8 cellular contexts compared by ENCODE assay signal in genomic region chr6:52577022-52577777, GRCh38. TPM values are rescaled to one million over a fixed set of nuclear protein-coding genes. Genes with fewer than 3 reads are reported as not detected.
DNase-seq lines count a peak whose midpoint lies in the region; ATAC-seq, FAIRE-seq and TF ChIP-seq lines count a peak whose summit lies in the region.

Gene TRAM2 (minus strand): TSS chr6:52577060. CDS start chr6:52576915, 145 bp downstream.

- POLR2A ChIA-PET in RWPE1 (lab: Yijun Ruan, JAX; ENCODE audit: low non-redundant PET): interaction anchor here (0.7 to 1.8 kb wide), 2 partner anchors 54 to 73 kb away, joined by 3 to 10 read pairs; no protein-coding TSS in a partner anchor

- no peak for TF ChIP-seq EP300 in stomach (IDR thresholded peaks at IDR 0.05)

- peak within 1 kb of the TSS; percentile 76 to 91 (median 90) for H3K4me3 ChIP-seq in stomach

- peaks cover under 1% of the 10 kb centered on the region for H3K36me3 Mint-ChIP-seq in neural crest cell (ENCODE audit: low read depth)

- intact Hi-C loops in stomach (cut with DNase I; ENCODE audit: low total_unique reads): loop anchor here (10.0 kb wide), 1 partner anchor 72 kb away; no protein-coding TSS in a partner anchor

- ATAC-seq in GM21367 (IDR thresholded peaks at IDR 0.05; ENCODE audit: unreplicated experiment): peak; percentile 37

- peaks cover 37 to 59% (median 48%) of the 10 kb centered on the region in 4 donors for H3K4me1 ChIP-seq in stomach

- H3K9me3 Mint-ChIP-seq in neural crest cell: no peaks in the 10 kb centered on the region

- peak within 1 kb of the TSS; percentile 89 for H3K4me3 Mint-ChIP-seq in neural crest cell

- H3K27me3 Mint-ChIP-seq in neural crest cell (ENCODE audit: low read depth): no peaks in the 10 kb centered on the region

- DNase-seq in DMS 273 (lab: John Stamatoyannopoulos, UW; ENCODE audit: unreplicated experiment) (peak; percentile 95), HTR-8/SVneo (ENCODE audit: insufficient read length, low spot score) (peak; percentile 60), RWPE1 (ENCODE audit: low spot score) (peak; percentile 77), fibroblast of the conjunctiva (ENCODE audit: low read depth) (peak; percentile 63), neural crest cell (ENCODE audit: low read depth, low spot score) (peak; percentile 75), stomach (peak; percentile 89)
- peak; percentile 73 for DNase-seq in activated effector memory CD4-positive, alpha-beta T cell treated with Interleukin-2 at 50 U/mL for 16 hours

- peaks cover 49% of the 10 kb centered on the region for H3K4me1 Mint-ChIP-seq in neural crest cell

- H3K36me3 ChIP-seq in stomach: peaks cover 0 to 6% (median 3%) of the 10 kb centered on the region in 4 donors

- TF ChIP-seq POLR2A in stomach (IDR thresholded peaks at IDR 0.05): peak in 1 of 4 donors; percentile 13

- 1 to 2% (median 1%) methylated on average over 9 to 84 of the region's 84 CpGs for WGBS in stomach, 5 donors

- H3K27ac Mint-ChIP-seq in neural crest cell (ENCODE audit: unreplicated experiment): peak within 1 kb of the TSS; percentile 98

- no peak for TF ChIP-seq CTCF in RWPE1 (conservative IDR thresholded peaks at IDR 0.05; ENCODE audit: low read depth)
- TF ChIP-seq CTCF in neural crest cell (conservative IDR thresholded peaks at IDR 0.05): no peak
- TF ChIP-seq CTCF in stomach (IDR thresholded peaks at IDR 0.05): no peak

- H3K27ac ChIP-seq in RWPE1: peak within 1 kb of the TSS; percentile 95
- H3K27ac ChIP-seq in stomach: peak within 1 kb of the TSS; percentile 96 to 99 (median 99)

- H3K9me3 ChIP-seq in stomach: no peaks in the 10 kb centered on the region

- CTCF ChIA-PET in RWPE1 (lab: Yijun Ruan, JAX): interaction anchor here (0.6 to 1.4 kb wide), 7 partner anchors 10 to 407 kb away, joined by 3 to 10 read pairs (median 3); no protein-coding TSS in a partner anchor

- FAIRE-seq in HTR-8/SVneo (lab: Jason Lieb, UNC): no peak

- no peaks in the 10 kb centered on the region for H3K27me3 ChIP-seq in stomach

RNA-seq across cellular contexts. Expression of gene TRAM2, which starts in this region (rescaled TPM):
- total RNA-seq in neural crest cell (20.2 and 20.4 TPM in 2 replicates), stomach (10 to 100 TPM in 2 of 5 donors, 1 to 10 TPM in 3; 1.4 to 14.1 (median 6.4) TPM)
- polyA plus RNA-seq in stomach: 1 to 10 TPM; 2.1 to 2.7 (median 2.1) TPM

Comparison
In these comparisons a context has a peak if more than half of its experiments do, and no peak if none do; other contexts are left out.
1. Peak in every context shown above with its lines: DNase-seq, ATAC-seq, H3K4me3 ChIP-seq and H3K27ac ChIP-seq.